In genomic region chr14:89214221-89214965, GRCh38 we compare ENCODE assay signal across 8 cellular contexts.
DNase-seq lines count a peak whose midpoint lies in the region; ATAC-seq and TF ChIP-seq lines count a peak whose summit lies in the region.

No MANE protein-coding gene starts in this region.

- peaks cover 0 to 2% (median 0%) of the 10 kb centered on the region in 11 donors for H3K9me3 Mint-ChIP-seq in naive thymus-derived CD4-positive, alpha-beta T cell

- H3K36me3 Mint-ChIP-seq in naive thymus-derived CD4-positive, alpha-beta T cell: peaks cover 8 to 46% (median 25%) of the 10 kb centered on the region in 5 donors
- H3K36me3 Mint-ChIP-seq in T-helper 17 cell (ENCODE audit: low read depth): no peaks in the 10 kb centered on the region

- DNase-seq in BE2C (peak; percentile 57), NCI-H510A treated with DMSO at 0.1 percent for 48 hours (lab: John Stamatoyannopoulos, UW) (peak; percentile 97), dedifferentiated amniotic fluid mesenchymal stem cell (ENCODE audit: extremely low spot score) (no peak), T-helper 17 cell (no peak), RPMI8226 (no peak)
- DNase-seq in naive thymus-derived CD4-positive, alpha-beta T cell: no peak
- DNase-seq in activated CD4-positive, alpha-beta T cell treated with anti-CD3 and anti-CD28 coated beads for 4 hours: no peak

- peaks cover 44% of the 10 kb centered on the region for H3K4me1 ChIP-seq in BE2C
- H3K4me1 ChIP-seq in naive thymus-derived CD4-positive, alpha-beta T cell (ENCODE audit: control insufficient read depth in 2 of 2, insufficient read depth in 2 of 2, low read length in 2 of 2): no peaks in the 10 kb centered on the region

- H3K27me3 ChIP-seq in BE2C: no peaks in the 10 kb centered on the region
- H3K27me3 ChIP-seq in naive thymus-derived CD4-positive, alpha-beta T cell (ENCODE audit: control insufficient read depth in 2 of 2, insufficient read depth in 2 of 2, low read length in 2 of 2): no peaks in the 10 kb centered on the region

- H3K4me1 Mint-ChIP-seq in naive thymus-derived CD4-positive, alpha-beta T cell: peaks cover 5 to 78% (median 52%) of the 10 kb centered on the region in 7 donors
- peaks cover 11% of the 10 kb centered on the region for H3K4me1 Mint-ChIP-seq in T-helper 17 cell

- CTCF ChIA-PET in naive thymus-derived CD4-positive, alpha-beta T cell (lab: Charles Lee): interaction anchor here (0.7 kb wide), 1 partner anchor 1046 kb away, joined by 3 read pairs; no protein-coding TSS in a partner anchor

- no peaks in the 10 kb centered on the region for H3K27me3 Mint-ChIP-seq in naive thymus-derived CD4-positive, alpha-beta T cell
- H3K27me3 Mint-ChIP-seq in T-helper 17 cell: no peaks in the 10 kb centered on the region

- H3K27ac ChIP-seq in naive thymus-derived CD4-positive, alpha-beta T cell (ENCODE audit: low read depth, low read length): no peak overlapping the region

- H3K9me3 ChIP-seq in BE2C (no peaks in the 10 kb centered on the region), T-helper 17 cell (ENCODE audit: control insufficient read depth, low read length, poor library complexity, severe bottlenecking) (no peaks in the 10 kb centered on the region)
- no peaks in the 10 kb centered on the region for H3K9me3 ChIP-seq in naive thymus-derived CD4-positive, alpha-beta T cell (ENCODE audit: control insufficient read depth in 2 of 3, low read length in 3 of 3)

- ATAC-seq in esophagus mucosa (peak; percentile 99), T-helper 17 cell (no peak)
- ATAC-seq in naive thymus-derived CD4-positive, alpha-beta T cell: peak; percentile 44

- intact Hi-C loops in naive thymus-derived CD4-positive, alpha-beta T cell (cut with micrococcal nuclease): no loop called here

- peak; percentile 34; the same call in 1 of the 2 replicates for TF ChIP-seq CTCF in BE2C (IDR thresholded peaks at IDR 0.05; ENCODE audit: low read depth, low read length)

- no peak overlapping the region for H3K4me3 ChIP-seq in BE2C (ENCODE audit: low read depth, low read length)
- no peak overlapping the region for H3K4me3 ChIP-seq in naive thymus-derived CD4-positive, alpha-beta T cell (ENCODE audit: low read length)

- POLR2A ChIA-PET in naive thymus-derived CD4-positive, alpha-beta T cell (lab: Charles Lee): interaction anchor here (0.5 kb wide), 1 partner anchor 201 kb away, joined by 3 read pairs; no protein-coding TSS in a partner anchor

- no peak overlapping the region for H3K4me3 Mint-ChIP-seq in naive thymus-derived CD4-positive, alpha-beta T cell
- H3K4me3 Mint-ChIP-seq in T-helper 17 cell: no peak overlapping the region

- H3K27ac Mint-ChIP-seq in naive thymus-derived CD4-positive, alpha-beta T cell: peak overlapping the region in 2 of 9 donors; percentile 4 to 12
- H3K27ac Mint-ChIP-seq in T-helper 17 cell: no peak overlapping the region

- no peaks in the 10 kb centered on the region for H3K36me3 ChIP-seq in BE2C
- H3K36me3 ChIP-seq in naive thymus-derived CD4-positive, alpha-beta T cell (ENCODE audit: control insufficient read depth in 2 of 3, insufficient read depth in 3 of 3, low read length in 3 of 3): peaks cover 0 to 8% (median 1%) of the 10 kb centered on the region in 3 experiments

Comparison
In these comparisons a context has a peak if more than half of its experiments do, and no peak if none do; other contexts are left out.
1. DNase-seq: peak in BE2C (single experiment) and NCI-H510A treated with DMSO at 0.1 percent for 48 hours (single experiment); none in naive thymus-derived CD4-positive, alpha-beta T cell (0 of 9), dedifferentiated amniotic fluid mesenchymal stem cell (single experiment), activated CD4-positive, alpha-beta T cell treated with anti-CD3 and anti-CD28 coated beads for 4 hours (0 of 2), T-helper 17 cell (0 of 3) and RPMI8226 (single experiment).